In the genomic region with DNA sequence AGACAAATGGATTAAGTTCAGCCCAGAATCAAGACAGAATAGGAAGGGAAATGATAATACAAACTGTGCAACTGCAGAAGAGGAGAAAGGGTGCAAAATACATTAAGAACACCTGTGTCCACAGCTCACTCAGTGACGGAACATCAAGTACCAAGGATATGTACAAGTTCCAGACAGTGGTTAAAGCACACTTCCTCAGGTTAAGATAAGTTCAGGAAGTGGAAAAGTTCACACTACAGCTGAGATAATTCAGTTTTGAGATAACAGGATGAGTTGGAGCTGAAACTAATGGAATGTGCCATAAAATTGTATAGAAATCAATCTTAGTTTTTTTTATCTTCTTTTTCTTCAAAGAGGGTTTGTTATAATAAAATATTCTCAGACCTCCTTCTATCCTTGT, we compare ENCODE assay signal across 25 cellular contexts.
A peak's percentile ranks its signal among the peaks of the same experiment; 100 is the strongest.
DNase-seq lines count a peak whose midpoint lies in the region; TF ChIP-seq lines count a peak whose summit lies in the region.
"Had no signal": no experiment of that assay in that cellular context is flagged by ENCODE, and none has a peak within 500 bp of the region (broad histone marks: within the 10 kb centered on the region; RNA-seq: fewer than 3 reads in every experiment).

No MANE protein-coding gene starts in this region.

- DNase-seq in choroid plexus epithelial cell (ENCODE audit: low read depth) (peak; percentile 9), dermis blood vessel endothelial cell (peak; percentile 33), iris pigment epithelial cell (ENCODE audit: low read depth) (peak; percentile 11), pulmonary artery endothelial cell (ENCODE audit: low read depth, low spot score) (peak; percentile 48), glutamatergic neuron (no peak), immature natural killer cell (no peak), HEK293T (ENCODE audit: extremely low spot score) (no peak)
- DNase-seq: 8988T; ACHN; BE2C; C1 segment of cervical spinal cord; CD4-positive, alpha-beta memory T cell; CD4-positive, CD25-positive, alpha-beta regulatory T cell; CD8-positive, alpha-beta memory T cell; COR-L47; DMS 273 treated with DMSO at 0.1 percent for 48 hours; DMS153; DMS53; DMS79; DND-41; EL; GDM1 had no signal

- H3K36me3 Mint-ChIP-seq in glutamatergic neuron (ENCODE audit: unreplicated experiment) = no peaks in the 10 kb centered on the region
- H3K36me3 Mint-ChIP-seq in immature natural killer cell = no peaks in the 10 kb centered on the region
- H3K36me3 Mint-ChIP-seq: CD14-positive monocyte; CD4-positive, alpha-beta memory T cell; CD4-positive, CD25-positive, alpha-beta regulatory T cell; CD8-positive, alpha-beta memory T cell had no signal

- CTCF ChIA-PET in HEK293T (lab: Yijun Ruan, JAX) = interaction anchor here (0.6 kb wide), 1 partner anchor 286 kb away, joined by 5 read pairs; no protein-coding TSS in a partner anchor

- no peak overlapping the region for H3K4me3 ChIP-seq in choroid plexus epithelial cell (ENCODE audit: low read depth, low read length)
- H3K4me3 ChIP-seq: BLaER1, GM12878 had no signal

- no peak overlapping the region for H3K27ac Mint-ChIP-seq in glutamatergic neuron (ENCODE audit: unreplicated experiment)
- H3K27ac Mint-ChIP-seq in immature natural killer cell = no peak overlapping the region
- H3K27ac Mint-ChIP-seq: CD14-positive monocyte; CD4-positive, alpha-beta memory T cell; CD4-positive, CD25-positive, alpha-beta regulatory T cell; CD8-positive, alpha-beta memory T cell had no signal

- no peak overlapping the region for H3K4me3 Mint-ChIP-seq in glutamatergic neuron (ENCODE audit: unreplicated experiment)
- no peak overlapping the region for H3K4me3 Mint-ChIP-seq in immature natural killer cell
- H3K4me3 Mint-ChIP-seq: CD14-positive monocyte; CD4-positive, alpha-beta memory T cell; CD4-positive, CD25-positive, alpha-beta regulatory T cell; CD8-positive, alpha-beta memory T cell had no signal

- H3K27me3 Mint-ChIP-seq in glutamatergic neuron (ENCODE audit: unreplicated experiment) = no peaks in the 10 kb centered on the region
- H3K27me3 Mint-ChIP-seq in immature natural killer cell (ENCODE audit: low read depth in 3 of 3) = peaks cover 0 to 2% (median 0%) of the 10 kb centered on the region in 3 donors
- H3K27me3 Mint-ChIP-seq: CD4-positive, alpha-beta memory T cell; CD4-positive, CD25-positive, alpha-beta regulatory T cell; CD8-positive, alpha-beta memory T cell had no signal

- POLR2A ChIA-PET in HEK293T (lab: Yijun Ruan, JAX) = no interaction called here

- H3K9me3 Mint-ChIP-seq in glutamatergic neuron (ENCODE audit: unreplicated experiment) (no peaks in the 10 kb centered on the region), immature natural killer cell (peaks cover 0 to 10% (median 4%) of the 10 kb centered on the region in 6 donors)

- H3K4me1 Mint-ChIP-seq in glutamatergic neuron (ENCODE audit: low read depth, unreplicated experiment) = no peaks in the 10 kb centered on the region
- no peaks in the 10 kb centered on the region for H3K4me1 Mint-ChIP-seq in immature natural killer cell
- H3K4me1 Mint-ChIP-seq: CD14-positive monocyte; CD4-positive, alpha-beta memory T cell; CD4-positive, CD25-positive, alpha-beta regulatory T cell; CD8-positive, alpha-beta memory T cell had no signal

- TF ChIP-seq CTCF in choroid plexus epithelial cell (conservative IDR thresholded peaks at IDR 0.05; ENCODE audit: low read depth, low read length) = no peak
- no peak for TF ChIP-seq CTCF in glutamatergic neuron (IDR thresholded peaks at IDR 0.05; ENCODE audit: partially characterized antibody, unreplicated experiment)

TF ChIP-seq in HEK293T, 16 proteins besides CTCF, POLR2A, EP300 and RAD21:
- TF ChIP-seq, protein P1, sequence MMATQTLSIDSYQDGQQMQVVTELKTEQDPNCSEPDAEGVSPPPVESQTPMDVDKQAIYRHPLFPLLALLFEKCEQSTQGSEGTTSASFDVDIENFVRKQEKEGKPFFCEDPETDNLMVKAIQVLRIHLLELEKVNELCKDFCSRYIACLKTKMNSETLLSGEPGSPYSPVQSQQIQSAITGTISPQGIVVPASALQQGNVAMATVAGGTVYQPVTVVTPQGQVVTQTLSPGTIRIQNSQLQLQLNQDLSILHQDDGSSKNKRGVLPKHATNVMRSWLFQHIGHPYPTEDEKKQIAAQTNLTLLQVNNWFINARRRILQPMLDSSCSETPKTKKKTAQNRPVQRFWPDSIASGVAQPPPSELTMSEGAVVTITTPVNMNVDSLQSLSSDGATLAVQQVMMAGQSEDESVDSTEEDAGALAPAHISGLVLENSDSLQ (IDR thresholded peaks at IDR 0.05) = no peak
- TF ChIP-seq LEF1 (IDR thresholded peaks at IDR 0.05; ENCODE audit: borderline replicate concordance) (no peak), L3MBTL2 (conservative IDR thresholded peaks at IDR 0.05) (no peak), ARNT (IDR thresholded peaks at IDR 0.05) (no peak), BHLHE40 (IDR thresholded peaks at IDR 0.05; ENCODE audit: borderline replicate concordance) (no peak), SP1 (IDR thresholded peaks at IDR 0.05) (no peak), ELF4 (IDR thresholded peaks at IDR 0.05) (no peak), FOXK2 (IDR thresholded peaks at IDR 0.05) (no peak), HDGF (IDR thresholded peaks at IDR 0.05; ENCODE audit: borderline replicate concordance) (no peak), NFRKB (IDR thresholded peaks at IDR 0.05) (no peak), TARDBP (IDR thresholded peaks at IDR 0.05) (no peak), FOXM1 (IDR thresholded peaks at IDR 0.05; ENCODE audit: borderline replicate concordance) (no peak), CTBP1 (IDR thresholded peaks at IDR 0.05; ENCODE audit: borderline replicate concordance) (no peak), FOXA1 (IDR thresholded peaks at IDR 0.05) (no peak), ZNF384 (IDR thresholded peaks at IDR 0.05) (no peak), SUZ12 (IDR thresholded peaks at IDR 0.05) (no peak)

Comparison
In these comparisons a context has a peak if more than half of its experiments do, and no peak if none do; other contexts are left out.
1. DNase-seq: peak in choroid plexus epithelial cell (single experiment), dermis blood vessel endothelial cell (single experiment), iris pigment epithelial cell (single experiment) and pulmonary artery endothelial cell (single experiment); none in glutamatergic neuron (single experiment), immature natural killer cell (0 of 3) and HEK293T (single experiment).